In genomic region chrX:154603438-154604430, GRCh38 we compare ENCODE assay signal across 10 cellular contexts. TPM values are rescaled to one million over a fixed set of nuclear protein-coding genes. Genes with fewer than 3 reads are reported as not detected.
A peak's percentile ranks its signal among the peaks of the same experiment; 100 is the strongest.
DNase-seq lines count a peak whose midpoint lies in the region; ATAC-seq, FAIRE-seq and TF ChIP-seq lines count a peak whose summit lies in the region.
"Had no signal": no experiment of that assay in that cellular context is flagged by ENCODE, and none has a peak within 500 bp of the region (broad histone marks: within the 10 kb centered on the region; RNA-seq: fewer than 3 reads in every experiment).

No MANE protein-coding gene starts in this region.

- no peaks in the 10 kb centered on the region for H3K4me1 ChIP-seq in hepatocyte (ENCODE audit: insufficient read depth)
- H3K4me1 ChIP-seq in CD4-positive, alpha-beta memory T cell (ENCODE audit: insufficient read depth, low read length): no peaks in the 10 kb centered on the region
- H3K4me1 ChIP-seq: colonic mucosa had no signal

- no peaks in the 10 kb centered on the region for H3K36me3 Mint-ChIP-seq in Calu3 (ENCODE audit: insufficient read depth, unreplicated experiment)
- no peaks in the 10 kb centered on the region for H3K36me3 Mint-ChIP-seq in CD4-positive, alpha-beta memory T cell
- H3K36me3 Mint-ChIP-seq: naive B cell had no signal

- CTCF ChIA-PET in Calu3 (lab: Charles Lee): interaction anchor here (0.6 kb wide), 1 partner anchor 179 kb away, joined by 8 read pairs; no protein-coding TSS in a partner anchor
- CTCF ChIA-PET in CD4-positive, alpha-beta memory T cell (lab: Charles Lee; ENCODE audit: partially characterized antibody): no interaction called here

- no peak overlapping the region for H3K4me2 ChIP-seq in hepatocyte
- H3K4me2 ChIP-seq: GM23338 had no signal

- H3K27ac Mint-ChIP-seq in Calu3 (ENCODE audit: unreplicated experiment): no peak overlapping the region
- H3K27ac Mint-ChIP-seq in CD4-positive, alpha-beta memory T cell: no peak overlapping the region
- H3K27ac Mint-ChIP-seq: GM23338, naive B cell had no signal

- POLR2A ChIA-PET in CD4-positive, alpha-beta memory T cell (lab: Charles Lee; ENCODE audit: partially characterized antibody): interaction anchor here (0.6 kb wide), 1 partner anchor 246 kb away, joined by 3 read pairs; no protein-coding TSS in a partner anchor

- no peak overlapping the region for H3K4me3 ChIP-seq in hepatocyte
- no peak overlapping the region for H3K4me3 ChIP-seq in CD4-positive, alpha-beta memory T cell (ENCODE audit: low read length in 2 of 2)
- H3K4me3 ChIP-seq: colonic mucosa, GM23338 had no signal

- no peaks in the 10 kb centered on the region for H3K36me3 ChIP-seq in hepatocyte (replicated peaks; ENCODE audit: insufficient read depth, low read depth)
- no peaks in the 10 kb centered on the region for H3K36me3 ChIP-seq in CD4-positive, alpha-beta memory T cell (ENCODE audit: insufficient read depth, low read length)
- H3K36me3 ChIP-seq: colonic mucosa had no signal

- no peaks in the 10 kb centered on the region for H3K27me3 Mint-ChIP-seq in Calu3 (ENCODE audit: unreplicated experiment)
- H3K27me3 Mint-ChIP-seq in CD4-positive, alpha-beta memory T cell: peaks cover 0 to 1% of the 10 kb centered on the region in 2 donors

- no peak for TF ChIP-seq CTCF in Calu3 (IDR thresholded peaks at IDR 0.05; ENCODE audit: unreplicated experiment)
- TF ChIP-seq CTCF in hepatocyte (IDR thresholded peaks at IDR 0.05; ENCODE audit: poor library complexity): no peak

- H3K9me3 Mint-ChIP-seq in Calu3 (ENCODE audit: low read depth, unreplicated experiment): no peaks in the 10 kb centered on the region
- H3K9me3 Mint-ChIP-seq in CD4-positive, alpha-beta memory T cell: no peaks in the 10 kb centered on the region
- H3K9me3 Mint-ChIP-seq: GM23338 had no signal

- no TSS peak for BruUV-seq in Calu3 (replicated peaks; lab: Mats Ljungman, UMichigan)

- FAIRE-seq in RCC 7860 (lab: Jason Lieb, UNC): peak; percentile 65

- no peak overlapping the region for H2AFZ ChIP-seq in hepatocyte
- H2AFZ ChIP-seq: GM23338 had no signal

- DNase-seq in Calu3 (peak; percentile 55), RCC 7860 (ENCODE audit: low spot score) (peak; percentile 48), hepatocyte (ENCODE audit: low spot score) (peak; percentile 23), NCI-H748 treated with DMSO at 0.1 percent for 48 hours (lab: John Stamatoyannopoulos, UW) (no peak)
- DNase-seq in CD4-positive, alpha-beta memory T cell: no peak
- DNase-seq: colonic mucosa, naive B cell, NCI-H1694 had no signal

- no peaks in the 10 kb centered on the region for H3K9me2 ChIP-seq in hepatocyte (replicated peaks; ENCODE audit: insufficient read depth)

- ATAC-seq in HG03095 (IDR thresholded peaks at IDR 0.05; ENCODE audit: unreplicated experiment): no peak
- ATAC-seq: GM23338 had no signal

- H3K27me3 ChIP-seq in hepatocyte: no peaks in the 10 kb centered on the region
- no peaks in the 10 kb centered on the region for H3K27me3 ChIP-seq in CD4-positive, alpha-beta memory T cell (ENCODE audit: insufficient read depth, low read length)
- H3K27me3 ChIP-seq: colonic mucosa had no signal

- no peaks in the 10 kb centered on the region for H3K9me3 ChIP-seq in hepatocyte (ENCODE audit: low read depth)
- H3K9me3 ChIP-seq in CD4-positive, alpha-beta memory T cell (ENCODE audit: control insufficient read depth in 1 of 2, low read length in 2 of 2): no peaks in the 10 kb centered on the region
- H3K9me3 ChIP-seq: colonic mucosa had no signal

- intact Hi-C loops in Calu3 (cut with micrococcal nuclease; ENCODE audit: unreplicated experiment): no loop called here
- intact Hi-C loops in CD4-positive, alpha-beta memory T cell (cut with micrococcal nuclease): no loop called here

- H3K79me2 ChIP-seq in hepatocyte: no peaks in the 10 kb centered on the region

- H4K20me1 ChIP-seq in hepatocyte (ENCODE audit: insufficient read depth, poor library complexity, severe bottlenecking): no peaks in the 10 kb centered on the region

- H3K4me3 Mint-ChIP-seq in Calu3 (ENCODE audit: low read depth, unreplicated experiment): no peak overlapping the region
- H3K4me3 Mint-ChIP-seq in CD4-positive, alpha-beta memory T cell: no peak overlapping the region
- H3K4me3 Mint-ChIP-seq: GM23338, naive B cell had no signal

- H3K27ac ChIP-seq in hepatocyte: no peak overlapping the region
- no peak overlapping the region for H3K27ac ChIP-seq in CD4-positive, alpha-beta memory T cell (ENCODE audit: low read depth, low read length)
- H3K27ac ChIP-seq: colonic mucosa had no signal

- peaks cover 25% of the 10 kb centered on the region for H3K4me1 Mint-ChIP-seq in Calu3 (ENCODE audit: low read depth, unreplicated experiment)
- H3K4me1 Mint-ChIP-seq in CD4-positive, alpha-beta memory T cell: peaks cover 0 to 5% (median 2%) of the 10 kb centered on the region in 4 donors
- H3K4me1 Mint-ChIP-seq: naive B cell had no signal

- WGBS in hepatocyte (ENCODE audit: low lambda C conversion rate, missing lambda C conversion rate): 81% methylated on average over 13 of the region's 13 CpGs

RNA-seq across cellular contexts. Expression of gene CTAG1B, which starts 15.3 kb away (rescaled TPM):
- not detected in 2 replicates for total RNA-seq in Calu3 (2022)
- not detected in 2 replicates for total RNA-seq in hepatocyte
- not detected in 2 replicates for polyA plus RNA-seq in hepatocyte
- not detected for total RNA-seq in CD4-positive, alpha-beta memory T cell
- polyA plus RNA-seq in CD4-positive, alpha-beta memory T cell: not detected
- total RNA-seq: colonic mucosa, GM23338 had no signal
- polyA plus RNA-seq: GM23338 had no signal

RNA-seq across cellular contexts. Expression of gene CTAG1A, which starts 18.8 kb away (rescaled TPM):
- total RNA-seq in Calu3 (2022) (not detected in 2 replicates), hepatocyte (not detected in 2 replicates)
- polyA plus RNA-seq in hepatocyte: not detected in 2 replicates
- total RNA-seq in CD4-positive, alpha-beta memory T cell: not detected
- not detected for polyA plus RNA-seq in CD4-positive, alpha-beta memory T cell
- total RNA-seq: colonic mucosa, GM23338 had no signal
- polyA plus RNA-seq: GM23338 had no signal

RNA-seq across cellular contexts. Expression of gene CTAG2, which starts 49.6 kb away (rescaled TPM):
- total RNA-seq in Calu3 (2022) (not detected in 2 replicates), hepatocyte (not detected in 2 replicates)
- polyA plus RNA-seq in hepatocyte: not detected in 2 replicates
- not detected for total RNA-seq in CD4-positive, alpha-beta memory T cell
- polyA plus RNA-seq in CD4-positive, alpha-beta memory T cell: not detected
- total RNA-seq: colonic mucosa had no signal
- polyA plus RNA-seq: GM23338 had no signal

RNA-seq across cellular contexts. Expression of gene IKBKG, which starts 56.3 kb away (rescaled TPM):
- 39.9 and 46.3 TPM in 2 replicates for total RNA-seq in Calu3 (2022)
- 19.7 and 21.4 TPM in 2 replicates for total RNA-seq in hepatocyte
- 30.7 and 32.9 TPM in 2 replicates for polyA plus RNA-seq in hepatocyte
- 10 to 100 TPM; 44.4 to 44.7 TPM for total RNA-seq in CD4-positive, alpha-beta memory T cell
- 10 to 100 TPM; 28.2 to 34.6 TPM for polyA plus RNA-seq in CD4-positive, alpha-beta memory T cell

RNA-seq across cellular contexts. Expression of gene G6PD, which starts 57.1 kb away (rescaled TPM):
- total RNA-seq in Calu3 (2022) (180 and 229 TPM in 2 replicates), hepatocyte (24.8 and 26.2 TPM in 2 replicates)
- 9.8 and 12.8 TPM in 2 replicates for polyA plus RNA-seq in hepatocyte
- total RNA-seq in CD4-positive, alpha-beta memory T cell: 10 to 100 TPM; 45.4 to 46.0 TPM
- 1 to 10 TPM; 1.7 to 3.8 TPM for polyA plus RNA-seq in CD4-positive, alpha-beta memory T cell

Comparison
In these comparisons a context has a peak if more than half of its experiments do, and no peak if none do; other contexts are left out.
1. DNase-seq: peak in Calu3 (single experiment), RCC 7860 (single experiment) and hepatocyte (single experiment); none in NCI-H748 treated with DMSO at 0.1 percent for 48 hours (single experiment) and CD4-positive, alpha-beta memory T cell (0 of 5).